In genomic region chr12:96529912-96530311, GRCh38 we compare ENCODE assay signal across 1 cellular context.
TF ChIP-seq lines count a peak whose summit lies in the region.

No MANE protein-coding gene starts in this region.

TF ChIP-seq in GM23338, 12 proteins besides CTCF, POLR2A, EP300 and RAD21 (continued from another document):
- TF ChIP-seq ZNF462 (CRISPR knock-in tag; IDR thresholded peaks at IDR 0.05) (no peak), ETS1 (IDR thresholded peaks at IDR 0.05) (no peak), ZNF331 (CRISPR knock-in tag; IDR thresholded peaks at IDR 0.05; ENCODE audit: low read depth) (no peak)
